8 cellular contexts compared by ENCODE assay signal in the genomic region with DNA sequence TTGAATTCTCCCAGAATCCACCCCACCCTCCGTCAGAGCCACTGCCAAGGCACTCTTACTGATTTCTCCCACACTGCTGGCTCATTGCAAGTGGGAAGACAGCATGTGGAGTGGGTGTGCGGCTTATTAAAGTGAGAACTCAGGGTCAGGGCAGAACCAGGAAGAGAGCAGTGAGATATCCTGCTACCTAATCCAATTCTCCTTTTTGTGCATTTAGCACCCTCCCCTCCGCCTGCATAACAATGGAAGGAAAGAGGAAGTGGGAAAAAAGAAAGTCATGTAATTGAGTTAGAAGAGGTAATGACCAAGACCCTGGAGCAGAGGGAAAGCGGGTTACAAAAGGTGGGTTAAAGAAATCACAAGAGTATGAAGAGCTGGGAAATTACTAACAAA. TPM values are rescaled to one million over a fixed set of nuclear protein-coding genes. Genes with fewer than 3 reads are reported as not detected.
DNase-seq lines count a peak whose midpoint lies in the region; ATAC-seq, FAIRE-seq and TF ChIP-seq lines count a peak whose summit lies in the region.

No MANE protein-coding gene starts in this region.

- H3K9me3 ChIP-seq in astrocyte (ENCODE audit: insufficient read depth, low read depth, low read length) (no peaks in the 10 kb centered on the region), keratinocyte (ENCODE audit: control insufficient read depth, low read depth, low read length) (no peaks in the 10 kb centered on the region)

- H3K4me3 ChIP-seq in astrocyte (ENCODE audit: insufficient read depth, low read depth, low read length): no peak overlapping the region
- no peak overlapping the region for H3K4me3 ChIP-seq in keratinocyte (ENCODE audit: control insufficient read depth in 2 of 3, extremely low read depth in 1 of 3, insufficient read depth in 2 of 3, low read depth in 1 of 3, low read length in 3 of 3)

- H3K4me1 ChIP-seq in astrocyte (ENCODE audit: insufficient read depth, low read length) (peaks cover 25% of the 10 kb centered on the region), keratinocyte (ENCODE audit: control insufficient read depth, extremely low read depth, insufficient read depth, low read length) (peaks cover 23% of the 10 kb centered on the region)

- H3K4me3 Mint-ChIP-seq in astrocyte (ENCODE audit: unreplicated experiment): no peak overlapping the region
- H3K4me3 Mint-ChIP-seq in naive thymus-derived CD8-positive, alpha-beta T cell: no peak overlapping the region

- no peaks in the 10 kb centered on the region for H3K9me1 ChIP-seq in keratinocyte (ENCODE audit: control insufficient read depth, extremely low read depth, insufficient read depth, low read length)

- H3K9ac ChIP-seq in astrocyte (ENCODE audit: low read length): peak overlapping the region; percentile 58
- peak overlapping the region; percentile 77 for H3K9ac ChIP-seq in keratinocyte (ENCODE audit: control insufficient read depth, extremely low read depth, insufficient read depth, low read length)

- peaks cover 1% of the 10 kb centered on the region for H3K9me3 Mint-ChIP-seq in astrocyte (ENCODE audit: unreplicated experiment)
- H3K9me3 Mint-ChIP-seq in naive thymus-derived CD8-positive, alpha-beta T cell: no peaks in the 10 kb centered on the region

- peak overlapping the region; percentile 96 for H3K27ac Mint-ChIP-seq in astrocyte (ENCODE audit: unreplicated experiment)
- no peak overlapping the region for H3K27ac Mint-ChIP-seq in naive thymus-derived CD8-positive, alpha-beta T cell

- ATAC-seq in GM21723 (IDR thresholded peaks at IDR 0.05; ENCODE audit: unreplicated experiment) (no peak), GM18867 (IDR thresholded peaks at IDR 0.05; ENCODE audit: unreplicated experiment) (no peak)
- ATAC-seq in naive thymus-derived CD8-positive, alpha-beta T cell: no peak

- peak overlapping the region; percentile 83 for H3K27ac ChIP-seq in astrocyte (ENCODE audit: low read depth, low read length)
- peak overlapping the region; percentile 94 for H3K27ac ChIP-seq in keratinocyte (ENCODE audit: control insufficient read depth, insufficient read depth, low read length)

- H4K20me1 ChIP-seq in astrocyte (ENCODE audit: insufficient read depth, low read length) (no peaks in the 10 kb centered on the region), keratinocyte (ENCODE audit: control insufficient read depth, extremely low read depth, insufficient read depth, low read length) (no peaks in the 10 kb centered on the region)

- dilution Hi-C loops in keratinocyte (cut with MboI; ENCODE audit: extremely low pct_ligation_motif_present, low sequenced_read_pairs): no loop called here

- POLR2A ChIA-PET in naive thymus-derived CD8-positive, alpha-beta T cell (lab: Charles Lee): no interaction called here

- H3K4me2 ChIP-seq in astrocyte (ENCODE audit: low read length): peak overlapping the region; percentile 71
- peak overlapping the region; percentile 66 for H3K4me2 ChIP-seq in keratinocyte (ENCODE audit: control insufficient read depth, extremely low read depth, insufficient read depth, low read depth, low read length)

- peaks cover 20% of the 10 kb centered on the region for H3K4me1 Mint-ChIP-seq in astrocyte (ENCODE audit: low read depth, unreplicated experiment)
- peaks cover 0 to 6% (median 0%) of the 10 kb centered on the region in 4 donors for H3K4me1 Mint-ChIP-seq in naive thymus-derived CD8-positive, alpha-beta T cell

- FAIRE-seq in astrocyte (lab: Jason Lieb, UNC): no peak
- FAIRE-seq in keratinocyte (lab: Jason Lieb, UNC): no peak

- H2AFZ ChIP-seq in astrocyte (ENCODE audit: low read depth, low read length): peak overlapping the region; percentile 48
- peak overlapping the region; percentile 82 for H2AFZ ChIP-seq in keratinocyte (ENCODE audit: control insufficient read depth, low read length)

- no peaks in the 10 kb centered on the region for H3K36me3 Mint-ChIP-seq in astrocyte (ENCODE audit: low read depth, unreplicated experiment)
- no peaks in the 10 kb centered on the region for H3K36me3 Mint-ChIP-seq in naive thymus-derived CD8-positive, alpha-beta T cell

- no peaks in the 10 kb centered on the region for H3K27me3 Mint-ChIP-seq in astrocyte (ENCODE audit: low read depth, unreplicated experiment)
- H3K27me3 Mint-ChIP-seq in naive thymus-derived CD8-positive, alpha-beta T cell: no peaks in the 10 kb centered on the region

- TF ChIP-seq CTCF in astrocyte (IDR thresholded peaks at IDR 0.05; ENCODE audit: insufficient read depth, low read depth, low read length): no peak
- TF ChIP-seq CTCF in keratinocyte (optimal IDR thresholded peaks at IDR 0.05 in 1 of 3, IDR thresholded peaks at IDR 0.05 in 1 of 3, conservative IDR thresholded peaks at IDR 0.05 in 1 of 3; ENCODE audit: extremely low read depth in 1 of 3, insufficient read depth in 2 of 3, low read length in 3 of 3): no peak

- H3K36me3 ChIP-seq in astrocyte (ENCODE audit: insufficient read depth, low read length) (no peaks in the 10 kb centered on the region), keratinocyte (ENCODE audit: control insufficient read depth in 2 of 2, extremely low read depth in 1 of 2, insufficient read depth in 2 of 2, low read length in 2 of 2) (no peaks in the 10 kb centered on the region)

- no peaks in the 10 kb centered on the region for H3K27me3 ChIP-seq in astrocyte (ENCODE audit: insufficient read depth, low read length)
- no peaks in the 10 kb centered on the region for H3K27me3 ChIP-seq in keratinocyte (ENCODE audit: control insufficient read depth, extremely low read depth, insufficient read depth, low read length)

- H3K79me2 ChIP-seq in astrocyte (ENCODE audit: insufficient read depth, low read length) (no peaks in the 10 kb centered on the region), keratinocyte (ENCODE audit: control insufficient read depth, insufficient read depth, low read length) (no peaks in the 10 kb centered on the region)

- peak; percentile 41 to 54 for DNase-seq in Kasumi-1 (lab: John Stamatoyannopoulos, UW)
- DNase-seq in astrocyte (ENCODE audit: low read depth): peak; percentile 10
- no peak for DNase-seq in keratinocyte (ENCODE audit: low read depth, low spot score)
- DNase-seq in superior temporal gyrus (ENCODE audit: extremely low spot score): peak; percentile 15
- no peak for DNase-seq in germinal center (ENCODE audit: low spot score)
- no peak for DNase-seq in naive thymus-derived CD8-positive, alpha-beta T cell

RNA-seq across cellular contexts. Expression of gene PIK3CB, which starts 27.8 kb away (rescaled TPM):
- total RNA-seq in astrocyte: 20.3 and 24.8 TPM in 2 replicates
- polyA plus RNA-seq in keratinocyte: 11.5 to 19.9 TPM (median 18.5 TPM) in 3 replicates
- polyA plus RNA-seq in keratinocyte (2011; ENCODE audit: low read depth): 9.1 TPM
- polyA plus RNA-seq in keratinocyte (2011; cell fraction: cytosol; rRNA removed): 13.3 and 24.1 TPM in 2 replicates
- 12.7 and 16.6 TPM in 2 replicates for polyA plus RNA-seq in keratinocyte (2011; cell fraction: nucleus; rRNA removed)
- 14.8 and 20.8 TPM in 2 replicates for polyA plus RNA-seq in keratinocyte (2012; ENCODE audit: low replicate concordance)
- polyA minus RNA-seq in keratinocyte: 10.6 to 23.8 TPM (median 11.9 TPM) in 3 replicates
- polyA minus RNA-seq in keratinocyte (2011; cell fraction: cytosol; rRNA and poly(A)+ RNA removed): 17.6 TPM
- polyA minus RNA-seq in keratinocyte (2011; cell fraction: nucleus; rRNA and poly(A)+ RNA removed): 14.2 and 37.8 TPM in 2 replicates
- total RNA-seq in naive thymus-derived CD8-positive, alpha-beta T cell: 10 to 100 TPM; 30.4 to 34.2 TPM
- 10 to 100 TPM in 2 of 3 donors, 1 to 10 TPM in 1; 8.9 to 13.4 (median 10.1) TPM for polyA plus RNA-seq in naive thymus-derived CD8-positive, alpha-beta T cell

Comparison
In these comparisons a context has a peak if more than half of its experiments do, and no peak if none do; other contexts are left out.
1. DNase-seq: peak in Kasumi-1 (2 of 2), astrocyte (single experiment) and superior temporal gyrus (single experiment); none in keratinocyte (single experiment), germinal center (single experiment) and naive thymus-derived CD8-positive, alpha-beta T cell (0 of 10).